Comparison of ENCODE assay signal across 27 cellular contexts in genomic region chr13:32582991-32583390, GRCh38. TPM values are rescaled to one million over a fixed set of nuclear protein-coding genes. Genes with fewer than 3 reads are reported as not detected.
DNase-seq lines count a peak whose midpoint lies in the region.
"Had no signal": no experiment of that assay in that cellular context is flagged by ENCODE, and none has a peak within 500 bp of the region (broad histone marks: within the 10 kb centered on the region; RNA-seq: fewer than 3 reads in every experiment).

No MANE protein-coding gene starts in this region.

- H3K36me3 ChIP-seq in trophoblast cell (ENCODE audit: control insufficient read depth in 1 of 2, insufficient read depth in 2 of 2, low read length in 2 of 2): no peaks in the 10 kb centered on the region
- H3K36me3 ChIP-seq: BE2C; BLaER1; BLaER1 treated with 17β-estradiol and CSF1 and Interleukin-3, amounts not matched to agents 10 nM and 100 nM had no signal

- H4K8ac ChIP-seq in trophoblast cell (ENCODE audit: low read depth, low read length): no peak overlapping the region

- H2BK5ac ChIP-seq in trophoblast cell (ENCODE audit: low read depth, low read length, poor library complexity): no peak overlapping the region

- peaks cover 2% of the 10 kb centered on the region for H3K9me3 ChIP-seq in trophoblast cell (ENCODE audit: insufficient read depth, low read depth, low read length)
- H3K9me3 ChIP-seq: A549 had no signal

- peaks cover 4% of the 10 kb centered on the region for H3K79me2 ChIP-seq in trophoblast cell (ENCODE audit: control insufficient read depth, insufficient read depth, low read length, poor library complexity)

- no peaks in the 10 kb centered on the region for H3K27me3 ChIP-seq in trophoblast cell (ENCODE audit: insufficient read depth, low read length)
- H3K27me3 ChIP-seq: BE2C; BLaER1; BLaER1 treated with 17β-estradiol and CSF1 and Interleukin-3, amounts not matched to agents 10 nM and 100 nM had no signal

- no peak overlapping the region for H4K12ac ChIP-seq in trophoblast cell (ENCODE audit: low read depth, low read length)

- H3K18ac ChIP-seq in trophoblast cell (ENCODE audit: low read length): no peak overlapping the region

- no peak overlapping the region for H3K4me3 ChIP-seq in trophoblast cell (ENCODE audit: low read depth, low read length)
- H3K4me3 ChIP-seq: A549; BLaER1; BLaER1 treated with 17β-estradiol and CSF1 and Interleukin-3, amounts not matched to agents 10 nM and 100 nM had no signal

- no peak overlapping the region for H4K91ac ChIP-seq in trophoblast cell (ENCODE audit: low read depth, low read length)

- WGBS in trophoblast cell (ENCODE audit: extremely low coverage, insufficient coverage, insufficient read length): no CpG with 5 or more reads among the region's 2 CpGs

- H3K4me2 ChIP-seq in trophoblast cell (ENCODE audit: low read length): no peak overlapping the region
- H3K4me2 ChIP-seq: A549; BLaER1; BLaER1 treated with 17β-estradiol and CSF1 and Interleukin-3, amounts not matched to agents 10 nM and 100 nM had no signal

- H2AFZ ChIP-seq in trophoblast cell (ENCODE audit: insufficient read depth, low read length, poor library complexity): no peak overlapping the region

- no peak overlapping the region for H3K23ac ChIP-seq in trophoblast cell (ENCODE audit: low read length)

- H3K4me1 ChIP-seq in trophoblast cell (ENCODE audit: control insufficient read depth in 1 of 2, insufficient read depth in 2 of 2, low read length in 2 of 2): peaks cover 2 to 4% of the 10 kb centered on the region in 2 experiments
- H3K4me1 ChIP-seq: BE2C, Caco-2 had no signal

- no peak overlapping the region for H2BK120ac ChIP-seq in trophoblast cell (ENCODE audit: insufficient read depth, low read length, poor library complexity)

- no peak overlapping the region for H3K9ac ChIP-seq in trophoblast cell (ENCODE audit: low read length)
- H3K9ac ChIP-seq: BLaER1; BLaER1 treated with 17β-estradiol and CSF1 and Interleukin-3, amounts not matched to agents 10 nM and 100 nM had no signal

- H3K14ac ChIP-seq in trophoblast cell (ENCODE audit: low read length): no peak overlapping the region

- H3K27ac ChIP-seq in trophoblast cell (ENCODE audit: low read depth, low read length): no peak overlapping the region
- H3K27ac ChIP-seq: 22Rv1; A549; BLaER1; BLaER1 treated with 17β-estradiol and CSF1 and Interleukin-3, amounts not matched to agents 10 nM and 100 nM; C4-2B had no signal

- H3K79me1 ChIP-seq in trophoblast cell (ENCODE audit: low read length): peaks cover 5% of the 10 kb centered on the region

- no peak overlapping the region for H3K4ac ChIP-seq in trophoblast cell (ENCODE audit: low read depth, low read length)

- H2BK12ac ChIP-seq in trophoblast cell (ENCODE audit: low read length): no peak overlapping the region

- peak; percentile 82 to 96 for DNase-seq in trophoblast cell
- no peak for DNase-seq in activated CD4-positive, CD25-positive, alpha-beta regulatory T cell (lab: John Stamatoyannopoulos, UW)
- DNase-seq: 8988T; ACHN; AML-193; BE2C; C1 segment of cervical spinal cord; Caco-2; Calu3; CD4-positive, alpha-beta memory T cell; CD4-positive, alpha-beta T cell; CD4-positive, CD25-positive, alpha-beta regulatory T cell; CD8-positive, alpha-beta memory T cell; CD8-positive, alpha-beta T cell; COR-L47; DMS 273 treated with DMSO at 0.1 percent for 48 hours; DMS153; DMS53; DMS79; DMS79 treated with DMSO at 0.1 percent for 48 hours; DND-41; EL had no signal

- no peak overlapping the region for H2AK5ac ChIP-seq in trophoblast cell (ENCODE audit: low read length)

RNA-seq across cellular contexts. Expression of gene PDS5B, which starts 3.3 kb away (rescaled TPM):
- 33.8 and 36.8 TPM in 2 replicates for polyA plus RNA-seq in trophoblast cell (2013)

RNA-seq across cellular contexts. Expression of gene N4BP2L2, which starts 44.4 kb away (rescaled TPM):
- 72.2 and 73.0 TPM in 2 replicates for polyA plus RNA-seq in trophoblast cell (2013)

Comparison
In these comparisons a context has a peak if more than half of its experiments do, and no peak if none do; other contexts are left out.
1. DNase-seq: peak in trophoblast cell (2 of 2); none in activated CD4-positive, CD25-positive, alpha-beta regulatory T cell (0 of 4).